Comparison of ENCODE assay signal across 1 cellular context in the genomic region with DNA sequence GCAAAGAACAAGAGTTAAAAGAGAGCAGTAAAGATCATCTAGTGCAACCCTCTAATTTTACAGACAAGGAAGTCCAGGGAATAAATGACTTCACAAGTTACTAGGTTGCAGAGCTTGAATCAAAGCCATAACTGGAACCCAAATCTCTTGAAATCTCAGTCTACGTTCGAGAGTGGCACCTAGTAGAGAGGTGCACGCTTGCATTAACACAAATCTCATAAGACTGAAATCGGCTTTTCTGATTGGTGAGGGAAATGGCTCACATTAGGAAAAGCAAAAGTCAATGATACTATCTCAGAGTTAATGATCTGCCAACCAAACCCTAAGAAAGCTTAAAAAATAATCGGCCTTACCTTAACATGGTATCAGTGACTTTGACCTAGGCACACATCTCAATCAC.
TF ChIP-seq lines count a peak whose summit lies in the region.

No MANE protein-coding gene starts in this region.

TF ChIP-seq in H1, 55 proteins besides CTCF, POLR2A, EP300 and RAD21:
- TF ChIP-seq TBP (IDR thresholded peaks at IDR 0.05; ENCODE audit: low read depth, low read length) (no peak), POLR2AphosphoS5 (IDR thresholded peaks at IDR 0.05; ENCODE audit: low read depth, low read length) (no peak), CHD1 (IDR thresholded peaks at IDR 0.05; ENCODE audit: low read depth, low read length) (no peak), SP4 (IDR thresholded peaks at IDR 0.05; ENCODE audit: low read length) (no peak), SIX5 (IDR thresholded peaks at IDR 0.05; ENCODE audit: low read depth, low read length) (no peak), RNF2 (IDR thresholded peaks at IDR 0.05; ENCODE audit: borderline replicate concordance, low read depth, low read length, missing control alignments, poor library complexity, severe bottlenecking) (no peak), JUN (IDR thresholded peaks at IDR 0.05; ENCODE audit: low read depth, low read length) (no peak), SP2 (IDR thresholded peaks at IDR 0.05; ENCODE audit: low read length) (no peak), TAF7 (optimal IDR thresholded peaks at IDR 0.05; ENCODE audit: borderline replicate concordance, low read depth, low read length) (no peak), SUZ12 (IDR thresholded peaks at IDR 0.05; ENCODE audit: low read length) (no peak), KDM4A (IDR thresholded peaks at IDR 0.05; ENCODE audit: low read depth, low read length, severe bottlenecking) (no peak), GTF2F1 (IDR thresholded peaks at IDR 0.05; ENCODE audit: borderline replicate concordance, low read depth, low read length) (no peak), FOSL1 (IDR thresholded peaks at IDR 0.05; ENCODE audit: insufficient read depth, low read depth, low read length) (no peak)
